21 cellular contexts compared by ENCODE assay signal in genomic region chr10:86856156-86856555, GRCh38.
"Had no signal": no experiment of that assay in that cellular context is flagged by ENCODE, and none has a peak within 500 bp of the region (broad histone marks: within the 10 kb centered on the region; RNA-seq: fewer than 3 reads in every experiment).

No MANE protein-coding gene starts in this region.

- DNase-seq: cortex of kidney; dorsolateral prefrontal cortex; effector CD8-positive, alpha-beta T cell; heart left ventricle; hippocampal formation; mammary epithelial cell; natural killer cell; nucleus accumbens; ovary; sigmoid colon; stimulated activated CD4-positive, alpha-beta T cell treated with anti-CD3 and anti-CD28 coated beads, Interleukin-12 subunit alpha, Interleukin-12 subunit beta, amount 100 ng/mL, for 4 hours; stimulated activated naive CD4-positive, alpha-beta T cell; stomach; substantia nigra; upper lobe of left lung; uterus had no signal

- ATAC-seq: esophagus mucosa, left lobe of liver, natural killer cell had no signal

- H3K27ac ChIP-seq: heart left ventricle, ovary, right atrium auricular region, sigmoid colon, skin epidermis, stomach, upper lobe of left lung, uterus had no signal

- H3K4me1 ChIP-seq: upper lobe of left lung, uterus had no signal

- H3K27ac Mint-ChIP-seq: natural killer cell had no signal

- H3K4me1 Mint-ChIP-seq: natural killer cell had no signal

- H3K9me3 ChIP-seq: heart left ventricle, ovary, right atrium auricular region, sigmoid colon, stomach, upper lobe of left lung, uterus had no signal

- H3K36me3 ChIP-seq: ovary, right atrium auricular region, upper lobe of left lung, uterus had no signal

- H3K4me3 Mint-ChIP-seq: natural killer cell, neural crest cell had no signal

- H3K4me3 ChIP-seq: dorsolateral prefrontal cortex, heart left ventricle, ovary, right atrium auricular region, sigmoid colon, skin epidermis, stomach, upper lobe of left lung, uterus had no signal

- H3K36me3 Mint-ChIP-seq: natural killer cell had no signal

- H3K9me3 Mint-ChIP-seq: natural killer cell, neural crest cell had no signal

- H3K27me3 ChIP-seq: dorsolateral prefrontal cortex, heart left ventricle, ovary, right atrium auricular region, sigmoid colon, stomach, upper lobe of left lung, uterus had no signal
